12 cellular contexts compared by ENCODE assay signal in genomic region chr2:36451512-36451911, GRCh38.
DNase-seq lines count a peak whose midpoint lies in the region; ATAC-seq and TF ChIP-seq lines count a peak whose summit lies in the region.
"Had no signal": no experiment of that assay in that cellular context is flagged by ENCODE, and none has a peak within 500 bp of the region (broad histone marks: within the 10 kb centered on the region; RNA-seq: fewer than 3 reads in every experiment).

No MANE protein-coding gene starts in this region.

- no peak overlapping the region for H2AFZ ChIP-seq in osteoblast (ENCODE audit: low read length)

- ATAC-seq in natural killer cell treated with Interleukin-12 subunit alpha and Interleukin-12 subunit beta and Interleukin-15 and Interleukin-18, amount 100 ng/mL, for 72 hours, result no peak
- ATAC-seq in GM21360 (IDR thresholded peaks at IDR 0.05; ENCODE audit: unreplicated experiment), result no peak
- no peak for ATAC-seq in HG03159 (IDR thresholded peaks at IDR 0.05; ENCODE audit: unreplicated experiment)
- ATAC-seq in HG02840 (IDR thresholded peaks at IDR 0.05; ENCODE audit: low FRiP score, unreplicated experiment), result no peak

- no peaks in the 10 kb centered on the region for H3K9me3 Mint-ChIP-seq in natural killer cell treated with Interleukin-12 subunit alpha and Interleukin-12 subunit beta and Interleukin-15 and Interleukin-18, amount 100 ng/mL, for 72 hours

- peaks cover 2% of the 10 kb centered on the region for H3K36me3 Mint-ChIP-seq in natural killer cell treated with Interleukin-12 subunit alpha and Interleukin-12 subunit beta and Interleukin-15 and Interleukin-18, amount 100 ng/mL, for 72 hours

- H3K36me3 ChIP-seq in SJSA1, result peaks cover 69% of the 10 kb centered on the region
- peaks cover 0 to 30% (median 0%) of the 10 kb centered on the region in 3 donors for H3K36me3 ChIP-seq in esophagus squamous epithelium
- H3K36me3 ChIP-seq in osteoblast (ENCODE audit: insufficient read depth, low read length), result peaks cover 87% of the 10 kb centered on the region

- TF ChIP-seq POLR2A in esophagus squamous epithelium (IDR thresholded peaks at IDR 0.05), result no peak

- peak overlapping the region; percentile 51 for H3K4me2 ChIP-seq in osteoblast (ENCODE audit: insufficient read depth, low read length)
- H3K4me2 ChIP-seq: BLaER1 treated with 17β-estradiol and CSF1 and Interleukin-3, amounts not matched to agents 10 nM and 100 nM had no signal

- intact Hi-C loops in esophagus squamous epithelium (cut with DNase I), result loop anchor here (10.0 kb wide), 1 partner anchor 87 kb away; no protein-coding TSS in a partner anchor

- H3K4me3 ChIP-seq in SJSA1 (no peak overlapping the region), esophagus squamous epithelium (no peak overlapping the region), osteoblast (ENCODE audit: insufficient read depth, low read length) (no peak overlapping the region)
- H3K4me3 ChIP-seq: BLaER1 treated with 17β-estradiol and CSF1 and Interleukin-3, amounts not matched to agents 10 nM and 100 nM had no signal

- peaks cover 89% of the 10 kb centered on the region for H3K4me1 ChIP-seq in SJSA1 (replicated peaks)
- H3K4me1 ChIP-seq in esophagus squamous epithelium, result peaks cover 0 to 76% (median 24%) of the 10 kb centered on the region in 3 donors
- H3K4me1 ChIP-seq in osteoblast (ENCODE audit: insufficient read depth, low read length), result peaks cover 95% of the 10 kb centered on the region

- H3K27me3 ChIP-seq in SJSA1 (replicated peaks), result no peaks in the 10 kb centered on the region
- no peaks in the 10 kb centered on the region for H3K27me3 ChIP-seq in esophagus squamous epithelium
- no peaks in the 10 kb centered on the region for H3K27me3 ChIP-seq in osteoblast (ENCODE audit: insufficient read depth, low read length)
- H3K27me3 ChIP-seq: BLaER1 treated with 17β-estradiol and CSF1 and Interleukin-3, amounts not matched to agents 10 nM and 100 nM had no signal

- no peaks in the 10 kb centered on the region for H3K27me3 Mint-ChIP-seq in natural killer cell treated with Interleukin-12 subunit alpha and Interleukin-12 subunit beta and Interleukin-15 and Interleukin-18, amount 100 ng/mL, for 72 hours

- peaks cover 70% of the 10 kb centered on the region for H3K79me2 ChIP-seq in osteoblast (ENCODE audit: insufficient read depth, low read length)

- H3K9me3 ChIP-seq in SJSA1 (replicated peaks) (no peaks in the 10 kb centered on the region), esophagus squamous epithelium (no peaks in the 10 kb centered on the region), osteoblast (ENCODE audit: low read depth, low read length) (no peaks in the 10 kb centered on the region)
- H3K9me3 ChIP-seq: BLaER1 treated with 17β-estradiol and CSF1 and Interleukin-3, amounts not matched to agents 10 nM and 100 nM had no signal

- H3K4me1 Mint-ChIP-seq in natural killer cell treated with Interleukin-12 subunit alpha and Interleukin-12 subunit beta and Interleukin-15 and Interleukin-18, amount 100 ng/mL, for 72 hours (ENCODE audit: low read depth in 2 of 2), result peaks cover 1 to 5% of the 10 kb centered on the region in 2 donors

- no peak overlapping the region for H3K4me3 Mint-ChIP-seq in natural killer cell treated with Interleukin-12 subunit alpha and Interleukin-12 subunit beta and Interleukin-15 and Interleukin-18, amount 100 ng/mL, for 72 hours

- TF ChIP-seq CTCF in esophagus squamous epithelium (IDR thresholded peaks at IDR 0.05) (no peak), osteoblast (IDR thresholded peaks at IDR 0.05; ENCODE audit: extremely low read depth, low read depth, low read length) (no peak)

- H4K20me1 ChIP-seq in osteoblast (ENCODE audit: insufficient read depth, low read length), result peaks cover 16% of the 10 kb centered on the region
- H4K20me1 ChIP-seq: BLaER1 treated with 17β-estradiol and CSF1 and Interleukin-3, amounts not matched to agents 10 nM and 100 nM had no signal

- H3K27ac ChIP-seq in SJSA1 (peak overlapping the region; percentile 84), esophagus squamous epithelium (peak overlapping the region in 3 of 4 donors; percentile 66 to 76 (median 70)), osteoblast (ENCODE audit: low read depth, low read length) (peak overlapping the region; percentile 96)
- H3K27ac ChIP-seq: BLaER1 treated with 17β-estradiol and CSF1 and Interleukin-3, amounts not matched to agents 10 nM and 100 nM; HL-60 had no signal

- no peak overlapping the region for H3K27ac Mint-ChIP-seq in natural killer cell treated with Interleukin-12 subunit alpha and Interleukin-12 subunit beta and Interleukin-15 and Interleukin-18, amount 100 ng/mL, for 72 hours

- WGBS in esophagus squamous epithelium, 2 donors, result 62 to 77% methylated on average over 5 of the region's 5 CpGs

- DNase-seq in ELR (ENCODE audit: low read depth), result peak; percentile 32
- peak in 1 of 2 experiments; percentile 65 for DNase-seq in SJSA1 (ENCODE audit: low read depth in 1 of 2, low spot score in 2 of 2)
- DNase-seq in esophagus squamous epithelium (lab: John Stamatoyannopoulos, UW), result no peak
- DNase-seq in osteoblast (ENCODE audit: insufficient read length, low spot score, missing footprints), result no peak
- no peak for DNase-seq in natural killer cell treated with Interleukin-12 subunit alpha and Interleukin-12 subunit beta and Interleukin-15 and Interleukin-18, amount 100 ng/mL, for 72 hours (ENCODE audit: low spot score)
- DNase-seq: cerebellar nuclear complex, NCI-H1436 had no signal
